15 cellular contexts compared by ENCODE assay signal in the genomic region with DNA sequence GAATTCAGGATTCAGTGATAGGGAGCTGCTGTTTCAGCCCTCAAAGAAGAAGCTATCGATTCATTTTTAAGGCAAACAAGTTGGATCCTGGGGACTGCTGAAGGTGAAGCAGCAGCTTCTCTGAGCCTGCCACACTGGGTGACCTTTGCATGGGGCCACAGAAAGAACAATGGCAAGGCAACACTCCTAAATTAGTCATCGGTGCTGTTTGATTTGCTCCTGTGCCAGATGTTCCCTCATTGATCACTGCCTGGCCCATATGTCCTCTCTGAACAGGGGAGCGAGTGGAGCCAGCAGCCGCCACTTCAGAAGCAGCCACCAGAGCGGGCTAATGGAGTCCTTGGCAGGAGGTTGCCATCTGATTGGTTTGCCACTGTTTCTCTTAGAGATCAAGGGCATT.
A peak's percentile ranks its signal among the peaks of the same experiment; 100 is the strongest.
DNase-seq lines count a peak whose midpoint lies in the region; ATAC-seq and TF ChIP-seq lines count a peak whose summit lies in the region.
"Had no signal": no experiment of that assay in that cellular context is flagged by ENCODE, and none has a peak within 500 bp of the region (broad histone marks: within the 10 kb centered on the region; RNA-seq: fewer than 3 reads in every experiment).

No MANE protein-coding gene starts in this region.

- H3K4me1 ChIP-seq in uterus = no peaks in the 10 kb centered on the region
- H3K4me1 ChIP-seq: Caco-2, SJSA1 had no signal

- intact Hi-C loops in uterus (cut with DNase I; ENCODE audit: low total_unique reads) = no loop called here

- H3K27me3 ChIP-seq in uterus = no peaks in the 10 kb centered on the region
- H3K27me3 ChIP-seq: SJSA1 had no signal

- H3K27ac ChIP-seq in uterus = no peak overlapping the region
- H3K27ac ChIP-seq: SJSA1 had no signal

- TF ChIP-seq CTCF in epithelial cell of esophagus (IDR thresholded peaks at IDR 0.05; ENCODE audit: insufficient read depth, low read depth, low read length, missing control alignments) (no peak), uterus (IDR thresholded peaks at IDR 0.05) (no peak)

- H3K36me3 ChIP-seq in uterus = no peaks in the 10 kb centered on the region
- H3K36me3 ChIP-seq: SJSA1 had no signal

- no peaks in the 10 kb centered on the region for H3K9me3 Mint-ChIP-seq in activated naive CD8-positive, alpha-beta T cell treated with anti-CD3 and anti-CD28 coated beads, Interleukin-2, amount 50 U/mL, for 24 hours
- no peaks in the 10 kb centered on the region for H3K9me3 Mint-ChIP-seq in activated naive CD8-positive, alpha-beta T cell treated with anti-CD3 and anti-CD28 coated beads for 36 hours
- H3K9me3 Mint-ChIP-seq in activated naive CD4-positive, alpha-beta T cell treated with anti-CD3 and anti-CD28 coated beads, Interleukin-2, amount 50 U/mL, for 72 hours = no peaks in the 10 kb centered on the region
- H3K9me3 Mint-ChIP-seq: mesothelial cell of epicardium had no signal

- no peak for TF ChIP-seq POLR2A in uterus (IDR thresholded peaks at IDR 0.05)

- ATAC-seq in activated naive CD8-positive, alpha-beta T cell treated with anti-CD3 and anti-CD28 coated beads, Interleukin-2, amount 50 U/mL, for 24 hours = peak; percentile 21
- no peak for ATAC-seq in HG02938 (IDR thresholded peaks at IDR 0.05; ENCODE audit: unreplicated experiment)
- ATAC-seq in activated naive CD4-positive, alpha-beta T cell treated with anti-CD3 and anti-CD28 coated beads, Interleukin-2, amount 50 U/mL, for 72 hours = no peak

- no peak overlapping the region for H3K27ac Mint-ChIP-seq in activated naive CD8-positive, alpha-beta T cell treated with anti-CD3 and anti-CD28 coated beads, Interleukin-2, amount 50 U/mL, for 24 hours
- no peak overlapping the region for H3K27ac Mint-ChIP-seq in activated naive CD8-positive, alpha-beta T cell treated with anti-CD3 and anti-CD28 coated beads for 36 hours
- H3K27ac Mint-ChIP-seq in activated naive CD4-positive, alpha-beta T cell treated with anti-CD3 and anti-CD28 coated beads, Interleukin-2, amount 50 U/mL, for 72 hours = no peak overlapping the region
- H3K27ac Mint-ChIP-seq: mesothelial cell of epicardium had no signal

- no peaks in the 10 kb centered on the region for H3K9me3 ChIP-seq in uterus
- H3K9me3 ChIP-seq: Caco-2, SJSA1 had no signal

- no peaks in the 10 kb centered on the region for H3K4me1 Mint-ChIP-seq in activated naive CD8-positive, alpha-beta T cell treated with anti-CD3 and anti-CD28 coated beads, Interleukin-2, amount 50 U/mL, for 24 hours
- no peaks in the 10 kb centered on the region for H3K4me1 Mint-ChIP-seq in activated naive CD8-positive, alpha-beta T cell treated with anti-CD3 and anti-CD28 coated beads for 36 hours

- no peaks in the 10 kb centered on the region for H3K36me3 Mint-ChIP-seq in activated naive CD8-positive, alpha-beta T cell treated with anti-CD3 and anti-CD28 coated beads, Interleukin-2, amount 50 U/mL, for 24 hours (ENCODE audit: low read depth)
- no peaks in the 10 kb centered on the region for H3K36me3 Mint-ChIP-seq in activated naive CD8-positive, alpha-beta T cell treated with anti-CD3 and anti-CD28 coated beads for 36 hours
- H3K36me3 Mint-ChIP-seq in activated naive CD4-positive, alpha-beta T cell treated with anti-CD3 and anti-CD28 coated beads, Interleukin-2, amount 50 U/mL, for 72 hours = no peaks in the 10 kb centered on the region
- H3K36me3 Mint-ChIP-seq: mesothelial cell of epicardium had no signal

- H3K4me3 Mint-ChIP-seq in activated naive CD8-positive, alpha-beta T cell treated with anti-CD3 and anti-CD28 coated beads, Interleukin-2, amount 50 U/mL, for 24 hours = no peak overlapping the region
- H3K4me3 Mint-ChIP-seq in activated naive CD8-positive, alpha-beta T cell treated with anti-CD3 and anti-CD28 coated beads for 36 hours = no peak overlapping the region
- H3K4me3 Mint-ChIP-seq: mesothelial cell of epicardium had no signal

- DNase-seq in activated naive CD8-positive, alpha-beta T cell treated with anti-CD3 and anti-CD28 coated beads, Interleukin-2, amount 50 U/mL, for 24 hours = no peak
- DNase-seq in activated naive CD8-positive, alpha-beta T cell treated with anti-CD3 and anti-CD28 coated beads for 36 hours = no peak
- peak; percentile 93 to 98 for DNase-seq in NCI-H446 (lab: John Stamatoyannopoulos, UW)
- peak; percentile 33 for DNase-seq in epithelial cell of esophagus (ENCODE audit: low read depth)
- no peak for DNase-seq in SW 1271 (lab: John Stamatoyannopoulos, UW)
- no peak for DNase-seq in uterus
- no peak for DNase-seq in activated naive CD4-positive, alpha-beta T cell treated with anti-CD3 and anti-CD28 coated beads, Interleukin-2, amount 50 U/mL, for 72 hours (ENCODE audit: low spot score in 2 of 2)
- DNase-seq: activated effector memory CD4-positive, alpha-beta T cell treated with Interleukin-2 at 50 U/mL for 16 hours; Caco-2; NK-92 treated with Interleukin-12 subunit alpha and Interleukin-12 subunit beta, amount 100 ng/mL, for 24 hours; nucleus accumbens had no signal

- H3K27me3 Mint-ChIP-seq in activated naive CD8-positive, alpha-beta T cell treated with anti-CD3 and anti-CD28 coated beads, Interleukin-2, amount 50 U/mL, for 24 hours = peaks cover 7% of the 10 kb centered on the region
- H3K27me3 Mint-ChIP-seq in activated naive CD8-positive, alpha-beta T cell treated with anti-CD3 and anti-CD28 coated beads for 36 hours = no peaks in the 10 kb centered on the region

- H3K4me3 ChIP-seq in epithelial cell of esophagus (ENCODE audit: low read length) = no peak overlapping the region
- no peak overlapping the region for H3K4me3 ChIP-seq in uterus
- H3K4me3 ChIP-seq: SJSA1, skin epidermis had no signal

Comparison
In these comparisons a context has a peak if more than half of its experiments do, and no peak if none do; other contexts are left out.
1. DNase-seq: peak in NCI-H446 (2 of 2) and epithelial cell of esophagus (single experiment); none in activated naive CD8-positive, alpha-beta T cell treated with anti-CD3 and anti-CD28 coated beads, Interleukin-2, amount 50 U/mL, for 24 hours (single experiment), activated naive CD8-positive, alpha-beta T cell treated with anti-CD3 and anti-CD28 coated beads for 36 hours (single experiment), SW 1271 (0 of 2), uterus (0 of 2) and activated naive CD4-positive, alpha-beta T cell treated with anti-CD3 and anti-CD28 coated beads, Interleukin-2, amount 50 U/mL, for 72 hours (0 of 2).